1 cellular context compared by ENCODE assay signal in genomic region chr1:201694615-201695335, GRCh38.
TF ChIP-seq lines count a peak whose summit lies in the region.

No MANE protein-coding gene starts in this region.

TF ChIP-seq in K562, 482 proteins besides CTCF, POLR2A, EP300 and RAD21 (continued from another document):
- TF ChIP-seq, protein P1, sequence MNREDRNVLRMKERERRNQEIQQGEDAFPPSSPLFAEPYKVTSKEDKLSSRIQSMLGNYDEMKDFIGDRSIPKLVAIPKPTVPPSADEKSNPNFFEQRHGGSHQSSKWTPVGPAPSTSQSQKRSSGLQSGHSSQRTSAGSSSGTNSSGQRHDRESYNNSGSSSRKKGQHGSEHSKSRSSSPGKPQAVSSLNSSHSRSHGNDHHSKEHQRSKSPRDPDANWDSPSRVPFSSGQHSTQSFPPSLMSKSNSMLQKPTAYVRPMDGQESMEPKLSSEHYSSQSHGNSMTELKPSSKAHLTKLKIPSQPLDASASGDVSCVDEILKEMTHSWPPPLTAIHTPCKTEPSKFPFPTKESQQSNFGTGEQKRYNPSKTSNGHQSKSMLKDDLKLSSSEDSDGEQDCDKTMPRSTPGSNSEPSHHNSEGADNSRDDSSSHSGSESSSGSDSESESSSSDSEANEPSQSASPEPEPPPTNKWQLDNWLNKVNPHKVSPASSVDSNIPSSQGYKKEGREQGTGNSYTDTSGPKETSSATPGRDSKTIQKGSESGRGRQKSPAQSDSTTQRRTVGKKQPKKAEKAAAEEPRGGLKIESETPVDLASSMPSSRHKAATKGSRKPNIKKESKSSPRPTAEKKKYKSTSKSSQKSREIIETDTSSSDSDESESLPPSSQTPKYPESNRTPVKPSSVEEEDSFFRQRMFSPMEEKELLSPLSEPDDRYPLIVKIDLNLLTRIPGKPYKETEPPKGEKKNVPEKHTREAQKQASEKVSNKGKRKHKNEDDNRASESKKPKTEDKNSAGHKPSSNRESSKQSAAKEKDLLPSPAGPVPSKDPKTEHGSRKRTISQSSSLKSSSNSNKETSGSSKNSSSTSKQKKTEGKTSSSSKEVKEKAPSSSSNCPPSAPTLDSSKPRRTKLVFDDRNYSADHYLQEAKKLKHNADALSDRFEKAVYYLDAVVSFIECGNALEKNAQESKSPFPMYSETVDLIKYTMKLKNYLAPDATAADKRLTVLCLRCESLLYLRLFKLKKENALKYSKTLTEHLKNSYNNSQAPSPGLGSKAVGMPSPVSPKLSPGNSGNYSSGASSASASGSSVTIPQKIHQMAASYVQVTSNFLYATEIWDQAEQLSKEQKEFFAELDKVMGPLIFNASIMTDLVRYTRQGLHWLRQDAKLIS (CRISPR knock-in tag; IDR thresholded peaks at IDR 0.05) = no peak
- TF ChIP-seq GTF2F1 (IDR thresholded peaks at IDR 0.05; ENCODE audit: low read depth, low read length) (no peak), MTA1 (IDR thresholded peaks at IDR 0.05; ENCODE audit: borderline replicate concordance) (no peak), SLC30A9 (CRISPR knock-in tag; IDR thresholded peaks at IDR 0.05) (no peak), ZKSCAN1 (IDR thresholded peaks at IDR 0.05; ENCODE audit: low read depth, low read length) (peak; percentile 81), MAZ (CRISPR knock-in tag; conservative IDR thresholded peaks at IDR 0.05 in 1 of 2, IDR thresholded peaks at IDR 0.05 in 1 of 2) (no peak), ELF2 (CRISPR knock-in tag; IDR thresholded peaks at IDR 0.05) (no peak), ZEB2 (IDR thresholded peaks at IDR 0.05) (no peak), TAL1 (IDR thresholded peaks at IDR 0.05) (no peak), ZNF699 (CRISPR knock-in tag; IDR thresholded peaks at IDR 0.05; ENCODE audit: insufficient replicate concordance) (no peak), ZKSCAN3 (CRISPR knock-in tag; IDR thresholded peaks at IDR 0.05) (no peak), MEIS2 (IDR thresholded peaks at IDR 0.05; ENCODE audit: partially characterized antibody) (peak; percentile 62), TCF7 (IDR thresholded peaks at IDR 0.05; ENCODE audit: borderline replicate concordance) (no peak), SMC3 (conservative IDR thresholded peaks at IDR 0.05; ENCODE audit: insufficient read depth, low read depth, low read length) (no peak), JUN (IDR thresholded peaks at IDR 0.05; ENCODE audit: borderline replicate concordance, low read depth, low read length) (no peak), JUN (CRISPR knock-in tag; IDR thresholded peaks at IDR 0.05; ENCODE audit: borderline replicate concordance) (no peak)
- TF ChIP-seq, protein P2, sequence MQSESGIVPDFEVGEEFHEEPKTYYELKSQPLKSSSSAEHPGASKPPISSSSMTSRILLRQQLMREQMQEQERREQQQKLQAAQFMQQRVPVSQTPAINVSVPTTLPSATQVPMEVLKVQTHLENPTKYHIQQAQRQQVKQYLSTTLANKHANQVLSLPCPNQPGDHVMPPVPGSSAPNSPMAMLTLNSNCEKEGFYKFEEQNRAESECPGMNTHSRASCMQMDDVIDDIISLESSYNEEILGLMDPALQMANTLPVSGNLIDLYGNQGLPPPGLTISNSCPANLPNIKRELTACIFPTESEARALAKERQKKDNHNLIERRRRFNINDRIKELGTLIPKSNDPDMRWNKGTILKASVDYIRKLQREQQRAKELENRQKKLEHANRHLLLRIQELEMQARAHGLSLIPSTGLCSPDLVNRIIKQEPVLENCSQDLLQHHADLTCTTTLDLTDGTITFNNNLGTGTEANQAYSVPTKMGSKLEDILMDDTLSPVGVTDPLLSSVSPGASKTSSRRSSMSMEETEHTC (IDR thresholded peaks at IDR 0.05) = no peak
- TF ChIP-seq, protein P3, sequence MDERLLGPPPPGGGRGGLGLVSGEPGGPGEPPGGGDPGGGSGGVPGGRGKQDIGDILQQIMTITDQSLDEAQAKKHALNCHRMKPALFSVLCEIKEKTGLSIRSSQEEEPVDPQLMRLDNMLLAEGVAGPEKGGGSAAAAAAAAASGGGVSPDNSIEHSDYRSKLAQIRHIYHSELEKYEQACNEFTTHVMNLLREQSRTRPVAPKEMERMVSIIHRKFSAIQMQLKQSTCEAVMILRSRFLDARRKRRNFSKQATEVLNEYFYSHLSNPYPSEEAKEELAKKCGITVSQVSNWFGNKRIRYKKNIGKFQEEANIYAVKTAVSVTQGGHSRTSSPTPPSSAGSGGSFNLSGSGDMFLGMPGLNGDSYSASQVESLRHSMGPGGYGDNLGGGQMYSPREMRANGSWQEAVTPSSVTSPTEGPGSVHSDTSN (CRISPR knock-in tag; IDR thresholded peaks at IDR 0.05; ENCODE audit: low read depth) = no peak
- TF ChIP-seq, protein P3 (tag; conservative IDR thresholded peaks at IDR 0.05; ENCODE audit: low read depth) = 0 out of 2 replicates have a peak, but pooled peaks have one; percentile 33
- TF ChIP-seq, protein P4, sequence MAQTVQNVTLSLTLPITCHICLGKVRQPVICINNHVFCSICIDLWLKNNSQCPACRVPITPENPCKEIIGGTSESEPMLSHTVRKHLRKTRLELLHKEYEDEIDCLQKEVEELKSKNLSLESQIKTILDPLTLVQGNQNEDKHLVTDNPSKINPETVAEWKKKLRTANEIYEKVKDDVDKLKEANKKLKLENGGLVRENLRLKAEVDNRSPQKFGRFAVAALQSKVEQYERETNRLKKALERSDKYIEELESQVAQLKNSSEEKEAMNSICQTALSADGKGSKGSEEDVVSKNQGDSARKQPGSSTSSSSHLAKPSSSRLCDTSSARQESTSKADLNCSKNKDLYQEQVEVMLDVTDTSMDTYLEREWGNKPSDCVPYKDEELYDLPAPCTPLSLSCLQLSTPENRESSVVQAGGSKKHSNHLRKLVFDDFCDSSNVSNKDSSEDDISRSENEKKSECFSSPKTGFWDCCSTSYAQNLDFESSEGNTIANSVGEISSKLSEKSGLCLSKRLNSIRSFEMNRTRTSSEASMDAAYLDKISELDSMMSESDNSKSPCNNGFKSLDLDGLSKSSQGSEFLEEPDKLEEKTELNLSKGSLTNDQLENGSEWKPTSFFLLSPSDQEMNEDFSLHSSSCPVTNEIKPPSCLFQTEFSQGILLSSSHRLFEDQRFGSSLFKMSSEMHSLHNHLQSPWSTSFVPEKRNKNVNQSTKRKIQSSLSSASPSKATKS (CRISPR knock-in tag; IDR thresholded peaks at IDR 0.05) = no peak
